In the genomic region with DNA sequence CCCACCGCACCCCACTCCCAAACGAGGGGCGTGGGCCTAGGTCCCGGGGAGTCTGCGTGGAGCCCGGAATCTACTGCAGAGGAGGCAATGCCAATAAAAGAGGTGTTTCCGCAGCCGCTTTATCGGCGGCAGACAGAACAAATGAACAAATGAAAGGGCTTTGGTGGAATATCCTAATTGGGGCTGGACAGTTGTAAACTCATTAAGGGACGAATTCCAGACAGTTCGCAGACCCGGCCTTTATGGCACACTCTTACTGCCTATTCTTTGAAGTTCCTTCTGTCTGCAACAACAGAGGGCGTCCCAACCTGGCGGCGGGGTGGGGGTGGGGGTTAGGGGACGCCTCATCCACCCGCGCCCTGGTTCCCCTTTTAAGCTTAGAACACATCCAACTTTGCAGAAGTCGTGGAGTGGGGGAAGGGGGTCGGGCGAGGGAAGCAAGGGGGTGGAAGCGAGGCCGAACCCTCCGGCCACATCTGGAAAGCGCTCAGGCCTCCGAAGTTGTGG, we compare ENCODE assay signal across 8 cellular contexts. TPM values are rescaled to one million over a fixed set of nuclear protein-coding genes. Genes with fewer than 3 reads are reported as not detected.
DNase-seq lines count a peak whose midpoint lies in the region; ATAC-seq and TF ChIP-seq lines count a peak whose summit lies in the region.

No MANE protein-coding gene starts in this region.

- TF ChIP-seq RAD21 in neural cell (conservative IDR thresholded peaks at IDR 0.05): no peak

- H3K27ac ChIP-seq in dorsolateral prefrontal cortex: no peak overlapping the region
- no peak overlapping the region for H3K27ac ChIP-seq in neural cell (ENCODE audit: low read length)

- peak overlapping the region; percentile 45 for H3K9ac ChIP-seq in neural cell (ENCODE audit: low read length)

- H3K27me3 ChIP-seq in dorsolateral prefrontal cortex (peaks cover 21 to 100% (median 94%) of the 10 kb centered on the region in 45 donors), neural cell (ENCODE audit: insufficient read depth, low read depth, low read length) (peaks cover 99% of the 10 kb centered on the region)

- H3K9me3 ChIP-seq in neural cell (ENCODE audit: low read length): peaks cover 33% of the 10 kb centered on the region

- H3K79me2 ChIP-seq in neural cell (replicated peaks; ENCODE audit: insufficient read depth, low read length): no peaks in the 10 kb centered on the region

- H3K36me3 ChIP-seq in neural cell (ENCODE audit: insufficient read depth, low read length): no peaks in the 10 kb centered on the region

- no peak overlapping the region for H2AFZ ChIP-seq in neural cell (ENCODE audit: low read depth, low read length)

- peak overlapping the region; percentile 76 for H3K4me2 ChIP-seq in neural cell (ENCODE audit: low read length)

- H3F3A ChIP-seq in neural cell (ENCODE audit: insufficient read depth, low read length, poor library complexity, severe bottlenecking): no peaks in the 10 kb centered on the region

- TF ChIP-seq CTCF in dorsolateral prefrontal cortex (IDR thresholded peaks at IDR 0.05 in 54 of 56, conservative IDR thresholded peaks at IDR 0.05 in 2 of 56; ENCODE audit: low read depth in 1 of 56, partially characterized antibody in 56 of 56): peak in 29 of 56 donors; percentile 1 to 69 (median 19)
- no peak for TF ChIP-seq CTCF in neural cell (IDR thresholded peaks at IDR 0.05; ENCODE audit: poor library complexity, severe bottlenecking)

- no peak for TF ChIP-seq EP300 in neural cell (conservative IDR thresholded peaks at IDR 0.05; ENCODE audit: poor library complexity, severe bottlenecking)

- H3K9me2 ChIP-seq in neural cell (ENCODE audit: insufficient read depth, low read length): no peaks in the 10 kb centered on the region

- ATAC-seq in GM18873 (IDR thresholded peaks at IDR 0.05; ENCODE audit: low FRiP score, unreplicated experiment) (no peak), HG03571 (IDR thresholded peaks at IDR 0.05; ENCODE audit: unreplicated experiment) (no peak)

- intact Hi-C loops in dorsolateral prefrontal cortex (cut with DNase I): loop anchor here (2.0 to 10.0 kb wide), 7 partner anchors 309 to 1306 kb away; no protein-coding TSS in a partner anchor

- DNase-seq in EH (ENCODE audit: low read depth): peak; percentile 54
- peak; percentile 79 for DNase-seq in MV-4-11 (lab: John Stamatoyannopoulos, UW)
- peak in 2 of 10 donors; percentile 29 to 38 for DNase-seq in dorsolateral prefrontal cortex
- DNase-seq in NCI-H146 treated with DMSO at 0.1 percent for 48 hours (lab: John Stamatoyannopoulos, UW; ENCODE audit: unreplicated experiment): no peak
- DNase-seq in retina: no peak

- peak overlapping the region in 58 of 59 donors; percentile 29 to 76 (median 62) for H3K4me3 ChIP-seq in dorsolateral prefrontal cortex
- H3K4me3 ChIP-seq in neural cell (ENCODE audit: low read length): peak overlapping the region; percentile 76

- no peaks in the 10 kb centered on the region for H4K20me1 ChIP-seq in neural cell (ENCODE audit: insufficient read depth)

TF ChIP-seq in neural cell, 6 proteins besides CTCF, POLR2A, EP300 and RAD21:
- no peak for TF ChIP-seq SMC3 (conservative IDR thresholded peaks at IDR 0.05; ENCODE audit: poor library complexity)
- TF ChIP-seq POLR2AphosphoS5 (IDR thresholded peaks at IDR 0.05): no peak
- TF ChIP-seq, protein P1, sequence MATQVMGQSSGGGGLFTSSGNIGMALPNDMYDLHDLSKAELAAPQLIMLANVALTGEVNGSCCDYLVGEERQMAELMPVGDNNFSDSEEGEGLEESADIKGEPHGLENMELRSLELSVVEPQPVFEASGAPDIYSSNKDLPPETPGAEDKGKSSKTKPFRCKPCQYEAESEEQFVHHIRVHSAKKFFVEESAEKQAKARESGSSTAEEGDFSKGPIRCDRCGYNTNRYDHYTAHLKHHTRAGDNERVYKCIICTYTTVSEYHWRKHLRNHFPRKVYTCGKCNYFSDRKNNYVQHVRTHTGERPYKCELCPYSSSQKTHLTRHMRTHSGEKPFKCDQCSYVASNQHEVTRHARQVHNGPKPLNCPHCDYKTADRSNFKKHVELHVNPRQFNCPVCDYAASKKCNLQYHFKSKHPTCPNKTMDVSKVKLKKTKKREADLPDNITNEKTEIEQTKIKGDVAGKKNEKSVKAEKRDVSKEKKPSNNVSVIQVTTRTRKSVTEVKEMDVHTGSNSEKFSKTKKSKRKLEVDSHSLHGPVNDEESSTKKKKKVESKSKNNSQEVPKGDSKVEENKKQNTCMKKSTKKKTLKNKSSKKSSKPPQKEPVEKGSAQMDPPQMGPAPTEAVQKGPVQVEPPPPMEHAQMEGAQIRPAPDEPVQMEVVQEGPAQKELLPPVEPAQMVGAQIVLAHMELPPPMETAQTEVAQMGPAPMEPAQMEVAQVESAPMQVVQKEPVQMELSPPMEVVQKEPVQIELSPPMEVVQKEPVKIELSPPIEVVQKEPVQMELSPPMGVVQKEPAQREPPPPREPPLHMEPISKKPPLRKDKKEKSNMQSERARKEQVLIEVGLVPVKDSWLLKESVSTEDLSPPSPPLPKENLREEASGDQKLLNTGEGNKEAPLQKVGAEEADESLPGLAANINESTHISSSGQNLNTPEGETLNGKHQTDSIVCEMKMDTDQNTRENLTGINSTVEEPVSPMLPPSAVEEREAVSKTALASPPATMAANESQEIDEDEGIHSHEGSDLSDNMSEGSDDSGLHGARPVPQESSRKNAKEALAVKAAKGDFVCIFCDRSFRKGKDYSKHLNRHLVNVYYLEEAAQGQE (IDR thresholded peaks at IDR 0.05; ENCODE audit: borderline replicate concordance): no peak
- no peak for TF ChIP-seq TAF1 (IDR thresholded peaks at IDR 0.05; ENCODE audit: low read depth)
- no peak for TF ChIP-seq MXI1 (conservative IDR thresholded peaks at IDR 0.05; ENCODE audit: poor library complexity, severe bottlenecking)
TF ChIP-seq in neural cell: peak in this region for 0.

RNA-seq across cellular contexts. Expression of a gene that starts 4.1 kb away (rescaled TPM):
- total RNA-seq in dorsolateral prefrontal cortex: not detected
- not detected in 2 replicates for polyA plus RNA-seq in neural cell
- polyA minus RNA-seq in neural cell: not detected in 2 replicates

RNA-seq across cellular contexts. Expression of a gene that starts 4.8 kb away (rescaled TPM):
- total RNA-seq in dorsolateral prefrontal cortex: not detected
- not detected in 2 replicates for polyA plus RNA-seq in neural cell
- polyA minus RNA-seq in neural cell: not detected in 2 replicates

RNA-seq across cellular contexts. Expression of a gene that starts 8.9 kb away (rescaled TPM):
- total RNA-seq in dorsolateral prefrontal cortex: under 1 TPM in 2 of 120 experiments, not detected in 118; 0.17 to 0.88 TPM
- polyA plus RNA-seq in neural cell: not detected in 2 replicates
- not detected in 2 replicates for polyA minus RNA-seq in neural cell

RNA-seq across cellular contexts. Expression of a gene that starts 12.9 kb away (rescaled TPM):
- total RNA-seq in dorsolateral prefrontal cortex: under 1 TPM in 1 of 120 experiments, not detected in 119; 0.46 TPM
- polyA plus RNA-seq in neural cell: not detected in 2 replicates
- polyA minus RNA-seq in neural cell: not detected in 2 replicates

RNA-seq across cellular contexts. Expression of a gene that starts 13.7 kb away (rescaled TPM):
- total RNA-seq in dorsolateral prefrontal cortex: not detected
- polyA plus RNA-seq in neural cell: not detected in 2 replicates
- polyA minus RNA-seq in neural cell: not detected in 2 replicates

Comparison
In these comparisons a context has a peak if more than half of its experiments do, and no peak if none do; other contexts are left out.
1. DNase-seq: peak in EH (single experiment) and MV-4-11 (single experiment); none in NCI-H146 treated with DMSO at 0.1 percent for 48 hours (single experiment) and retina (single experiment).